ENCODE assay signal across 8 cellular contexts in genomic region chr6:2658788-2659187, GRCh38.
DNase-seq lines count a peak whose midpoint lies in the region; ATAC-seq and TF ChIP-seq lines count a peak whose summit lies in the region.

No MANE protein-coding gene starts in this region.

- H3K9me3 Mint-ChIP-seq in naive B cell: peaks cover 0 to 7% (median 4%) of the 10 kb centered on the region in 7 donors

- ATAC-seq in GM18907 (IDR thresholded peaks at IDR 0.05; ENCODE audit: unreplicated experiment) (peak; percentile 87), HG02678 (IDR thresholded peaks at IDR 0.05; ENCODE audit: unreplicated experiment) (peak; percentile 87), naive B cell (ENCODE audit: low read depth in 2 of 2) (peak; percentile 99)

- no peaks in the 10 kb centered on the region for H3K27me3 Mint-ChIP-seq in naive B cell

- TF ChIP-seq CTCF in adrenal gland (IDR thresholded peaks at IDR 0.05): no peak

- no peaks in the 10 kb centered on the region for H3K36me3 ChIP-seq in adrenal gland (replicated peaks in 1 of 2)

- no peak overlapping the region for H3K4me3 ChIP-seq in adrenal gland

- H3K27ac ChIP-seq in adrenal gland: no peak overlapping the region

- intact Hi-C loops in adrenal gland (cut with DNase I): no loop called here

- WGBS in adrenal gland, 4 donors: 70 to 80% (median 79%) methylated on average over 5 of the region's 5 CpGs

- H3K36me3 Mint-ChIP-seq in naive B cell: no peaks in the 10 kb centered on the region

- peak overlapping the region in 3 of 6 donors; percentile 5 to 69 (median 66) for H3K27ac Mint-ChIP-seq in naive B cell

- H3K9me3 ChIP-seq in adrenal gland (replicated peaks in 1 of 3): peaks cover 0 to 7% (median 0%) of the 10 kb centered on the region in 3 donors

- no peak for TF ChIP-seq POLR2A in adrenal gland (IDR thresholded peaks at IDR 0.05)

- H3K4me1 ChIP-seq in adrenal gland (replicated peaks in 1 of 2): no peaks in the 10 kb centered on the region

- peak overlapping the region in 1 of 8 donors; percentile 50 for H3K4me3 Mint-ChIP-seq in naive B cell

- no peaks in the 10 kb centered on the region for H3K27me3 ChIP-seq in adrenal gland

- peaks cover 20 to 28% (median 20%) of the 10 kb centered on the region in 3 donors for H3K4me1 Mint-ChIP-seq in naive B cell

- DNase-seq in MV-4-11 (lab: John Stamatoyannopoulos, UW) (peak; percentile 62), naive B cell (peak; percentile 54), SHP77 (lab: John Stamatoyannopoulos, UW) (no peak), NCI-H1417 treated with DMSO at 0.1 percent for 48 hours (lab: John Stamatoyannopoulos, UW) (no peak), DMS 273 (lab: John Stamatoyannopoulos, UW; ENCODE audit: unreplicated experiment) (no peak), adrenal gland (no peak)

Comparison
In these comparisons a context has a peak if more than half of its experiments do, and no peak if none do; other contexts are left out.
1. DNase-seq: peak in MV-4-11 (single experiment) and naive B cell (single experiment); none in SHP77 (0 of 2), NCI-H1417 treated with DMSO at 0.1 percent for 48 hours (single experiment), DMS 273 (single experiment) and adrenal gland (0 of 7).
2. Peak in every context shown above with its lines, with median percentiles within 50 percentile points of each other: ATAC-seq.